Comparison of ENCODE assay signal across 8 cellular contexts in genomic region chrX:70452143-70452733, GRCh38. TPM values are rescaled to one million over a fixed set of nuclear protein-coding genes. Genes with fewer than 3 reads are reported as not detected.
A peak's percentile ranks its signal among the peaks of the same experiment; 100 is the strongest.
DNase-seq lines count a peak whose midpoint lies in the region; ATAC-seq, FAIRE-seq and TF ChIP-seq lines count a peak whose summit lies in the region.

No MANE protein-coding gene starts in this region.

- H3K4me2 ChIP-seq in SU-DHL-6 (ENCODE audit: low read depth, low read length, poor library complexity, severe bottlenecking) = peak overlapping the region; percentile 53
- peak overlapping the region; percentile 83 for H3K4me2 ChIP-seq in astrocyte (ENCODE audit: low read length)
- H3K4me2 ChIP-seq in skeletal muscle satellite cell (ENCODE audit: low read length) = peak overlapping the region; percentile 86

- H3K27ac ChIP-seq in SU-DHL-6 (ENCODE audit: low read depth, low read length) (peak overlapping the region; percentile 49), astrocyte (ENCODE audit: low read depth, low read length) (no peak overlapping the region)

- H3K9me3 ChIP-seq in SU-DHL-6 (ENCODE audit: insufficient read depth, low read length) (no peaks in the 10 kb centered on the region), astrocyte (ENCODE audit: insufficient read depth, low read depth, low read length) (no peaks in the 10 kb centered on the region), skeletal muscle satellite cell (replicated peaks; ENCODE audit: low read length) (no peaks in the 10 kb centered on the region)

- H3K4me1 Mint-ChIP-seq in IgD-negative memory B cell (peaks cover 15 to 31% (median 25%) of the 10 kb centered on the region in 3 donors), astrocyte (ENCODE audit: low read depth, unreplicated experiment) (no peaks in the 10 kb centered on the region)

- peaks cover 12% of the 10 kb centered on the region for H3F3A ChIP-seq in SU-DHL-6 (ENCODE audit: insufficient read depth)

- H3K4me1 ChIP-seq in astrocyte (ENCODE audit: insufficient read depth, low read length) (no peaks in the 10 kb centered on the region), skeletal muscle satellite cell (ENCODE audit: control insufficient read depth, insufficient read depth, low read length) (peaks cover 4% of the 10 kb centered on the region)

- H3K4me3 ChIP-seq in SU-DHL-6 (ENCODE audit: insufficient read depth, low read length, poor library complexity, severe bottlenecking) (peak overlapping the region; percentile 51), astrocyte (ENCODE audit: insufficient read depth, low read depth, low read length) (peak overlapping the region; percentile 71), iPS-11a (ENCODE audit: low read depth, low read length) (peak overlapping the region; percentile 41), skeletal muscle satellite cell (ENCODE audit: low read length) (peak overlapping the region; percentile 83)

- H3K9me2 ChIP-seq in SU-DHL-6 (replicated peaks; ENCODE audit: insufficient read depth, low read length) = no peaks in the 10 kb centered on the region

- H3K9ac ChIP-seq in SU-DHL-6 (ENCODE audit: low read length) (peak overlapping the region; percentile 62), astrocyte (ENCODE audit: low read length) (peak overlapping the region; percentile 72), skeletal muscle satellite cell (ENCODE audit: low read depth, low read length) (peak overlapping the region; percentile 74)

- H3K27ac Mint-ChIP-seq in IgD-negative memory B cell (peak overlapping the region in 1 of 3 donors; percentile 80), astrocyte (ENCODE audit: unreplicated experiment) (peak overlapping the region; percentile 62)

- TF ChIP-seq CTCF in SU-DHL-6 (IDR thresholded peaks at IDR 0.05; ENCODE audit: insufficient read depth, low read length, poor library complexity, severe bottlenecking) = peak; percentile 49
- peak; percentile 38 for TF ChIP-seq CTCF in astrocyte (IDR thresholded peaks at IDR 0.05; ENCODE audit: insufficient read depth, low read depth, low read length)

- no peaks in the 10 kb centered on the region for H3K79me2 ChIP-seq in SU-DHL-6 (ENCODE audit: insufficient read depth, low read length)
- no peaks in the 10 kb centered on the region for H3K79me2 ChIP-seq in astrocyte (ENCODE audit: insufficient read depth, low read length)

- H3K27me3 ChIP-seq in SU-DHL-6 (ENCODE audit: low read length) (no peaks in the 10 kb centered on the region), astrocyte (ENCODE audit: insufficient read depth, low read length) (no peaks in the 10 kb centered on the region), skeletal muscle satellite cell (ENCODE audit: control insufficient read depth, insufficient read depth, low read length) (peaks cover 4% of the 10 kb centered on the region)

- H2AFZ ChIP-seq in SU-DHL-6 (ENCODE audit: low read depth, low read length, severe bottlenecking) (peak overlapping the region; percentile 84), astrocyte (ENCODE audit: low read depth, low read length) (peak overlapping the region; percentile 71)

- H3K4me3 Mint-ChIP-seq in IgD-negative memory B cell (peak overlapping the region; percentile 75 to 97 (median 90)), astrocyte (ENCODE audit: unreplicated experiment) (peak overlapping the region; percentile 87)

- no peaks in the 10 kb centered on the region for H3K36me3 ChIP-seq in SU-DHL-6 (ENCODE audit: low read length)
- no peaks in the 10 kb centered on the region for H3K36me3 ChIP-seq in astrocyte (ENCODE audit: insufficient read depth, low read length)
- H3K36me3 ChIP-seq in skeletal muscle satellite cell (ENCODE audit: insufficient read depth, low read length) = no peaks in the 10 kb centered on the region

- no peaks in the 10 kb centered on the region for H4K20me1 ChIP-seq in SU-DHL-6 (ENCODE audit: low read depth, low read length)
- H4K20me1 ChIP-seq in astrocyte (ENCODE audit: insufficient read depth, low read length) = no peaks in the 10 kb centered on the region

- H3K9me3 Mint-ChIP-seq in IgD-negative memory B cell (no peaks in the 10 kb centered on the region), astrocyte (ENCODE audit: unreplicated experiment) (no peaks in the 10 kb centered on the region)

- DNase-seq in CD1c-positive myeloid dendritic cell (ENCODE audit: extremely low spot score) = peak; percentile 36
- DNase-seq in astrocyte (ENCODE audit: low read depth) = no peak

- peak; percentile 13 for FAIRE-seq in astrocyte (lab: Jason Lieb, UNC)

- H3K27me3 Mint-ChIP-seq in IgD-negative memory B cell (peaks cover 2% of the 10 kb centered on the region), astrocyte (ENCODE audit: low read depth, unreplicated experiment) (peaks cover 11% of the 10 kb centered on the region)

- H3K36me3 Mint-ChIP-seq in IgD-negative memory B cell (no peaks in the 10 kb centered on the region), astrocyte (ENCODE audit: low read depth, unreplicated experiment) (no peaks in the 10 kb centered on the region)

- peak; percentile 36 for ATAC-seq in GM19438 (IDR thresholded peaks at IDR 0.05; ENCODE audit: low read depth, unreplicated experiment)
- ATAC-seq in HG03521 (IDR thresholded peaks at IDR 0.05; ENCODE audit: unreplicated experiment) = no peak

RNA-seq across cellular contexts. Expression of gene DLG3, which starts 7.6 kb away (rescaled TPM):
- 1.2 TPM for polyA plus RNA-seq in IgD-negative memory B cell
- 14.5 and 15.2 TPM in 2 replicates for total RNA-seq in astrocyte
- total RNA-seq in skeletal muscle satellite cell (2012; rRNA removed) = 1.0 and 1.3 TPM in 2 replicates

RNA-seq across cellular contexts. Expression of gene GDPD2, which starts 29.1 kb away (rescaled TPM):
- polyA plus RNA-seq in IgD-negative memory B cell = not detected
- total RNA-seq in astrocyte = not detected in 2 replicates
- total RNA-seq in skeletal muscle satellite cell (2012; rRNA removed) = 0.22 TPM in 1 of 2 replicates, not detected in the other
